Comparison of ENCODE assay signal across 21 cellular contexts in genomic region chr11:41102471-41102870, GRCh38.
"Had no signal": no experiment of that assay in that cellular context is flagged by ENCODE, and none has a peak within 500 bp of the region (broad histone marks: within the 10 kb centered on the region; RNA-seq: fewer than 3 reads in every experiment).

No MANE protein-coding gene starts in this region.

- H3K27me3 ChIP-seq: heart left ventricle, neural progenitor cell, ovary, stomach, transverse colon had no signal

- H3K4me2 ChIP-seq: neural progenitor cell had no signal

- H3K4me3 ChIP-seq: heart left ventricle, lung, neural progenitor cell, ovary, stomach, thoracic aorta, transverse colon had no signal

- H2AFZ ChIP-seq: neural progenitor cell had no signal

- H3K9me3 ChIP-seq: ovary, thoracic aorta had no signal

- H3K27ac ChIP-seq: heart left ventricle, neural progenitor cell, ovary, stomach, thoracic aorta, transverse colon had no signal

- H3K36me3 ChIP-seq: heart left ventricle, neural progenitor cell, ovary, stomach, thoracic aorta, transverse colon had no signal

- H3K9ac ChIP-seq: neural progenitor cell had no signal

- H3K4me1 ChIP-seq: heart left ventricle, neural progenitor cell, stomach, transverse colon had no signal

- ATAC-seq: esophagus mucosa; heart left ventricle; left colon; left ventricle myocardium superior; natural killer cell treated with Interleukin-12 subunit alpha and Interleukin-12 subunit beta and Interleukin-15 and Interleukin-18, amount 100 ng/mL, for 72 hours; right cardiac atrium had no signal

- DNase-seq: effector memory CD4-positive, alpha-beta T cell; heart left ventricle; hippocampal formation; left colon; left ventricle myocardium superior; mesenchymal stem cell; midbrain; nucleus accumbens; ovary; right cardiac atrium; small intestine; stimulated activated CD4-positive, alpha-beta T cell treated with anti-CD3 and anti-CD28 coated beads, Interleukin-12 subunit alpha, Interleukin-12 subunit beta, amount 100 ng/mL, for 4 hours; stimulated activated naive CD4-positive, alpha-beta T cell; stomach; substantia nigra; transverse colon had no signal
